In the genomic region with DNA sequence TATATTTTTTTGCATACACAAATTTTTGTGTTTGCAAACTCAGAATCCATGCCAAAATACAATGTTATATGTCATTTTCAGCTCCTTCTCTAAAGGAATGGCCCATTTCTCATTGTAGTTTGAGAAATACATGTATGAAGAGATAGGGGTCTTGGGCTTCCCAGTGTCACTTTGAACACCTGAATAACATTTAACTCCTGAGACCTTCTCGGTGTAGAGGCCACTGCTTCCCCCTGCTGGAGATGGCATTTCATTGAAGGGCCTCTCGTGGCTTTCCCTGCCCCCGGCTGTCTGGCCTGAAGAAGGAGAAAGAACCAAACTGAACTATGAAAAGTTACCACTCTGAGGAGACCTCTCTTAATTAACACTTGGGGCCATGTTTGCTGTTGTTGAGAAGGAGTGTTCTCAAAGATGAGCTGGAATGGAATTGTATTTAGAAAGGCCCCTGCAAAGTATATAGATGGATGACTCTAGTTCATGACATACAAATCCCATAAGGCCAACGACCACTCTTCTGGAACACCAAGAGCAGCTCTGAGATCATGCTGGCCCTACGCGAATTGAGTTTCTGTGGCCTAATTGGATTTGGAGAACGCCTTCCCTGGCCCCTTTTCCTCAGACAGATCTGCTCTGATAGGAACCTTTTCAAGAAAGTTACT, we compare ENCODE assay signal across 8 cellular contexts. TPM values are rescaled to one million over a fixed set of nuclear protein-coding genes. Genes with fewer than 3 reads are reported as not detected.
DNase-seq lines count a peak whose midpoint lies in the region; ATAC-seq and TF ChIP-seq lines count a peak whose summit lies in the region.

No MANE protein-coding gene starts in this region.

- H3K4me3 ChIP-seq in SJSA1 (no peak overlapping the region), adrenal gland (no peak overlapping the region), iPS DF 6.9 (ENCODE audit: low read length) (no peak overlapping the region)

- DNase-seq in Daoy (ENCODE audit: low read depth) (peak; percentile 33), HK-2 (ENCODE audit: unreplicated experiment) (peak; percentile 61), SJSA1 (ENCODE audit: low read depth in 1 of 2, low spot score in 2 of 2) (peak; percentile 55 to 64), adrenal gland (peak; percentile 43 to 84 (median 68)), iPS DF 6.9 (ENCODE audit: low read depth, low spot score) (peak; percentile 37)
- peak; percentile 24 to 48 for DNase-seq in stimulated activated CD4-positive, alpha-beta T cell treated with anti-CD3 and anti-CD28 coated beads, Interleukin-2, amount 100 ng/mL, for 48 hours

- WGBS in adrenal gland, 4 donors, result 46 to 57% (median 54%) methylated on average over 7 of the region's 7 CpGs
- no CpG with 5 or more reads among the region's 7 CpGs for WGBS in iPS DF 6.9 (ENCODE audit: insufficient coverage, insufficient read length)

- intact Hi-C loops in adrenal gland (cut with DNase I), result loop anchor here (5.0 to 10.0 kb wide), 3 partner anchors 143 to 213 kb away; a partner anchor contains a TSS

- no peak for TF ChIP-seq POLR2A in adrenal gland (IDR thresholded peaks at IDR 0.05)

- no peak for ATAC-seq in HG02981 (IDR thresholded peaks at IDR 0.05; ENCODE audit: unreplicated experiment)
- no peak for ATAC-seq in GM18517 (IDR thresholded peaks at IDR 0.05; ENCODE audit: unreplicated experiment)

- H3K36me3 ChIP-seq in SJSA1 (peaks cover 63% of the 10 kb centered on the region), adrenal gland (replicated peaks in 1 of 2) (peaks cover 0 to 32% of the 10 kb centered on the region in 2 donors), iPS DF 6.9 (ENCODE audit: control insufficient read depth, insufficient read depth, low read length) (0 out of 2 replicates have a peak, but pooled peaks cover 3% of the 10 kb centered on the region)

- H3K4me1 ChIP-seq in SJSA1 (replicated peaks) (no peaks in the 10 kb centered on the region), adrenal gland (replicated peaks in 1 of 2) (no peaks in the 10 kb centered on the region), iPS DF 6.9 (ENCODE audit: control insufficient read depth, insufficient read depth, low read length) (no peaks in the 10 kb centered on the region)

- no peaks in the 10 kb centered on the region for H3K9me3 ChIP-seq in SJSA1 (replicated peaks)
- H3K9me3 ChIP-seq in adrenal gland (replicated peaks in 1 of 3), result no peaks in the 10 kb centered on the region
- no peaks in the 10 kb centered on the region for H3K9me3 ChIP-seq in iPS DF 6.9 (ENCODE audit: control insufficient read depth, insufficient read depth, low read length)

- TF ChIP-seq CTCF in adrenal gland (IDR thresholded peaks at IDR 0.05), result peak; percentile 64 to 79 (median 70)

- H3K27ac ChIP-seq in SJSA1 (no peak overlapping the region), adrenal gland (peak overlapping the region in 1 of 5 donors; percentile 24), iPS DF 6.9 (ENCODE audit: low read length) (no peak overlapping the region)

- H3K27me3 ChIP-seq in SJSA1 (replicated peaks) (no peaks in the 10 kb centered on the region), adrenal gland (no peaks in the 10 kb centered on the region), iPS DF 6.9 (ENCODE audit: control insufficient read depth, insufficient read depth, low read length) (no peaks in the 10 kb centered on the region)

RNA-seq across cellular contexts. Expression of a gene that starts 58.8 kb away (rescaled TPM):
- 6.7 and 10.9 TPM in 2 replicates for total RNA-seq in Daoy (2014; rRNA removed; shearing (Covaris generic))
- total RNA-seq in SJSA1 (2014; rRNA removed; shearing (Covaris generic)), result 15.1 and 16.7 TPM in 2 replicates
- 100 to 1,000 TPM in 1 of 8 donors, 10 to 100 TPM in 7; 24.6 to 103 (median 53.2) TPM for total RNA-seq in adrenal gland
- polyA plus RNA-seq in adrenal gland, result 100 to 1,000 TPM in 1 of 3 donors, 10 to 100 TPM in 2; 27.0 to 162 (median 33.9) TPM
